ENCODE assay signal across 17 cellular contexts in genomic region chr20:42779216-42779615, GRCh38.
A peak's percentile ranks its signal among the peaks of the same experiment; 100 is the strongest.
DNase-seq lines count a peak whose midpoint lies in the region.
"Had no signal": no experiment of that assay in that cellular context is flagged by ENCODE, and none has a peak within 500 bp of the region (broad histone marks: within the 10 kb centered on the region; RNA-seq: fewer than 3 reads in every experiment).

No MANE protein-coding gene starts in this region.

- intact Hi-C loops in activated naive CD4-positive, alpha-beta T cell treated with anti-CD3 and anti-CD28 coated beads for 36 hours (cut with micrococcal nuclease): no loop called here

- H2BK5ac ChIP-seq in mesendoderm (ENCODE audit: low read length): no peak overlapping the region

- H2BK15ac ChIP-seq in mesendoderm (replicated peaks; ENCODE audit: low read depth): no peak overlapping the region

- H3K79me2 ChIP-seq in mesendoderm (ENCODE audit: control insufficient read depth, insufficient read depth, low read length): no peaks in the 10 kb centered on the region

- H3K4ac ChIP-seq in mesendoderm (ENCODE audit: low read depth, low read length): no peak overlapping the region

- no peak overlapping the region for H3K4me3 ChIP-seq in mesendoderm (ENCODE audit: low read length)
- H3K4me3 ChIP-seq: PC-9 had no signal

- H2AK5ac ChIP-seq in mesendoderm (ENCODE audit: low read length): no peak overlapping the region

- WGBS in mesendoderm (ENCODE audit: extremely low coverage, insufficient coverage, low lambda C conversion rate): no CpG with 5 or more reads among the region's 1 CpG

- H3K27ac Mint-ChIP-seq in activated naive CD4-positive, alpha-beta T cell treated with anti-CD3 and anti-CD28 coated beads for 36 hours: no peak overlapping the region
- H3K27ac Mint-ChIP-seq: B cell; CD4-positive, alpha-beta T cell had no signal

- H2BK120ac ChIP-seq in mesendoderm (ENCODE audit: low read depth, low read length): no peak overlapping the region

- no peaks in the 10 kb centered on the region for H3K4me1 Mint-ChIP-seq in activated naive CD4-positive, alpha-beta T cell treated with anti-CD3 and anti-CD28 coated beads for 36 hours (ENCODE audit: low read depth)
- H3K4me1 Mint-ChIP-seq: B cell had no signal

- H3K18ac ChIP-seq in mesendoderm (ENCODE audit: low read length): no peak overlapping the region

- no peaks in the 10 kb centered on the region for H3K9me3 Mint-ChIP-seq in activated naive CD4-positive, alpha-beta T cell treated with anti-CD3 and anti-CD28 coated beads for 36 hours
- H3K9me3 Mint-ChIP-seq: CD4-positive, alpha-beta T cell had no signal

- H3K79me1 ChIP-seq in mesendoderm (ENCODE audit: low read length): no peaks in the 10 kb centered on the region

- H3K27ac ChIP-seq in mesendoderm (ENCODE audit: low read depth, low read length): no peak overlapping the region
- H3K27ac ChIP-seq: KMS-11, PC-9, RWPE1 had no signal

- no peak overlapping the region for H4K8ac ChIP-seq in mesendoderm (ENCODE audit: low read depth, low read length)

- H3K4me2 ChIP-seq in mesendoderm (ENCODE audit: low read length): no peak overlapping the region
- H3K4me2 ChIP-seq: KMS-11, PC-9 had no signal

- no peaks in the 10 kb centered on the region for H3K27me3 Mint-ChIP-seq in activated naive CD4-positive, alpha-beta T cell treated with anti-CD3 and anti-CD28 coated beads for 36 hours (ENCODE audit: low read depth)
- H3K27me3 Mint-ChIP-seq: B cell; CD4-positive, alpha-beta T cell had no signal

- no peaks in the 10 kb centered on the region for H3K4me1 ChIP-seq in mesendoderm (ENCODE audit: control insufficient read depth, low read depth, low read length)

- DNase-seq in NCI-H1417 (lab: John Stamatoyannopoulos, UW): peak in 2 of 3 experiments; percentile 16 to 48
- no peak for DNase-seq in NCI-H1417 treated with DMSO at 0.1 percent for 48 hours (lab: John Stamatoyannopoulos, UW)
- DNase-seq in NCI-H1048 (lab: John Stamatoyannopoulos, UW): peak; percentile 54
- DNase-seq in NCI-H82 treated with DMSO at 0.1 percent for 48 hours (lab: John Stamatoyannopoulos, UW; ENCODE audit: unreplicated experiment): peak; percentile 56
- DNase-seq in mesendoderm: peak; percentile 48
- DNase-seq in activated naive CD4-positive, alpha-beta T cell treated with anti-CD3 and anti-CD28 coated beads for 36 hours: no peak
- DNase-seq in KG1 (lab: John Stamatoyannopoulos, UW): no peak
- DNase-seq in NCI-H1436 treated with DMSO at 0.1 percent for 48 hours (lab: John Stamatoyannopoulos, UW): no peak
- DNase-seq: 8988T; CD4-positive, alpha-beta T cell; NCI-H2081; NCI-H526 treated with DMSO at 0.1 percent for 48 hours; PC-9; SIG-M5 had no signal

- no peaks in the 10 kb centered on the region for H3K36me3 ChIP-seq in mesendoderm (ENCODE audit: control insufficient read depth, insufficient read depth, low read length)

- no peak overlapping the region for H3K56ac ChIP-seq in mesendoderm (ENCODE audit: low read length)

- H3K4me3 Mint-ChIP-seq in activated naive CD4-positive, alpha-beta T cell treated with anti-CD3 and anti-CD28 coated beads for 36 hours: no peak overlapping the region
- H3K4me3 Mint-ChIP-seq: B cell; CD4-positive, alpha-beta T cell had no signal

- no peak overlapping the region for H3K23ac ChIP-seq in mesendoderm (ENCODE audit: low read length)

- CTCF ChIA-PET in activated naive CD4-positive, alpha-beta T cell treated with anti-CD3 and anti-CD28 coated beads for 36 hours (lab: Charles Lee): no interaction called here

- no peak overlapping the region for H3K9ac ChIP-seq in mesendoderm (ENCODE audit: low read length)
- H3K9ac ChIP-seq: KMS-11 had no signal

- H3K36me3 Mint-ChIP-seq in activated naive CD4-positive, alpha-beta T cell treated with anti-CD3 and anti-CD28 coated beads for 36 hours (ENCODE audit: low read depth): no peaks in the 10 kb centered on the region

- no peak overlapping the region for H4K5ac ChIP-seq in mesendoderm (ENCODE audit: low read length)

- H3K27me3 ChIP-seq in mesendoderm (ENCODE audit: insufficient read depth, low read length, poor library complexity): no peaks in the 10 kb centered on the region

Comparison
In these comparisons a context has a peak if more than half of its experiments do, and no peak if none do; other contexts are left out.
1. DNase-seq: peak in NCI-H1417 (2 of 3), NCI-H1048 (single experiment), NCI-H82 treated with DMSO at 0.1 percent for 48 hours (single experiment) and mesendoderm (single experiment); none in NCI-H1417 treated with DMSO at 0.1 percent for 48 hours (single experiment), activated naive CD4-positive, alpha-beta T cell treated with anti-CD3 and anti-CD28 coated beads for 36 hours (single experiment), KG1 (single experiment) and NCI-H1436 treated with DMSO at 0.1 percent for 48 hours (single experiment).